9 cellular contexts compared by ENCODE assay signal in the genomic region with DNA sequence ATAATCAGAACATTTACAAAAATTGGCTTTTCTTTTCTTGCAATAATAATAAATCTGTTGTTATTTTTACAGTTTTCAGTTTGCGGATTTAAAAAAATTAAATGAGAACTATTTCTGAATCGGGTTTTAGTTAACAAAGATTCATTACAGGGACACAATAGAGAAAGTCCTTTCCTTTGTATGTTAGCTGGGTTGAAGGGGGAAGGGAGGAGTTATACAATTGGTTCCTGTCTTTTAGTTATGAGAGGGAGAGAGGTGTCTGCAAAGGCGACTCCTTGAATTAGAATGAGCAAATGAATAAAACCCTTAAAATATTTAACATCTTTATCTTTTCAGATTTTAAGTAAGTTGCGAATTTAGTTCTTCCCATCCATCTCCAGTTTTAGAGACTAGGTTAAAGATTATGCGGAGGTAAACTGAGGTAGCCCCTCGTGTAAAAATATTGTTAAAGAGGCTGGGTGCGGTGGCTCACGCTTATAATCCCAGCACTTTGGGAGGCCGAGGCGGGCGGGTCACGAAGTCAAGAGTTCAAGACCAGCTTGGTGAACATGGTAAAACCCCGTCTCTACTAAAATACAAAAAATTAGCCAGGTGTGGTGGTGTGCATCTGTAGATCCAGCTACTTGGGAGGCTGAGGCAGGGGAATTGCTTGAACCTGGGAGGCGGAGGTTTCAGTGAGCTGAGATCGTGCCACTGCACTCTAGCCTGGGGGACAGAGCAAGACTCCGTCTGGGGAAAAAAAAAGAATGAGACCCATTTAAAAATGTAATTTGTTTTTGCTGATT. TPM values are rescaled to one million over a fixed set of nuclear protein-coding genes. Genes with fewer than 3 reads are reported as not detected.
DNase-seq lines count a peak whose midpoint lies in the region; ATAC-seq and TF ChIP-seq lines count a peak whose summit lies in the region.
"Had no signal": no experiment of that assay in that cellular context is flagged by ENCODE, and none has a peak within 500 bp of the region (broad histone marks: within the 10 kb centered on the region; RNA-seq: fewer than 3 reads in every experiment).

No MANE protein-coding gene starts in this region.

- WGBS in SK-N-SH (ENCODE audit: low lambda C conversion rate) = 84% methylated on average over 16 of the region's 16 CpGs
- WGBS in hepatocyte (ENCODE audit: low lambda C conversion rate, missing lambda C conversion rate) = 75% methylated on average over 16 of the region's 16 CpGs

- H3K4me1 Mint-ChIP-seq in stimulated activated naive B cell treated with anti-CD40 and anti-IgM and Interleukin-4, amounts not matched to agents 10 μg/mL and 1 μg/mL and 100 μg/mL, for 72 hours = peaks cover 14 to 41% of the 10 kb centered on the region in 2 donors

- H3K9me2 ChIP-seq in SK-N-SH = no peaks in the 10 kb centered on the region
- H3K9me2 ChIP-seq in hepatocyte (replicated peaks; ENCODE audit: insufficient read depth) = no peaks in the 10 kb centered on the region

- H2AFZ ChIP-seq in SK-N-SH (ENCODE audit: low read depth) (no peak overlapping the region), hepatocyte (no peak overlapping the region)

- CTCF ChIA-PET in SK-N-SH (lab: Yijun Ruan, JAX) = interaction anchor here (0.8 to 1.8 kb wide), 3 partner anchors 60 to 91 kb away, joined by 3 to 4 read pairs (median 3); no protein-coding TSS in a partner anchor

- H3K36me3 Mint-ChIP-seq in stimulated activated naive B cell treated with anti-CD40 and anti-IgM and Interleukin-4, amounts not matched to agents 10 μg/mL and 1 μg/mL and 100 μg/mL, for 72 hours = peaks cover 9 to 15% of the 10 kb centered on the region in 2 donors

- ATAC-seq in SK-N-SH treated with all-trans-retinoic acid at 6 μM for 48 hours (no peak), GM18519 (IDR thresholded peaks at IDR 0.05; ENCODE audit: low FRiP score, unreplicated experiment) (no peak)
- no peak for ATAC-seq in stimulated activated naive B cell treated with anti-CD40 and anti-IgM and Interleukin-4, amounts not matched to agents 10 μg/mL and 1 μg/mL and 100 μg/mL, for 72 hours (replicated peaks)

- peak overlapping the region; percentile 91 for H3K4me2 ChIP-seq in SK-N-SH
- H3K4me2 ChIP-seq in hepatocyte = peak overlapping the region; percentile 86

- no peaks in the 10 kb centered on the region for H3K9me3 Mint-ChIP-seq in stimulated activated naive B cell treated with anti-CD40 and anti-IgM and Interleukin-4, amounts not matched to agents 10 μg/mL and 1 μg/mL and 100 μg/mL, for 72 hours

- peak overlapping the region; percentile 83; the same call in 1 of the 2 replicates for H3K9ac ChIP-seq in SK-N-SH
- H3K9ac ChIP-seq in SK-N-MC (ENCODE audit: insufficient read length) = peak overlapping the region; percentile 86

- no peak for TF ChIP-seq EP300 in SK-N-SH (IDR thresholded peaks at IDR 0.05; ENCODE audit: borderline replicate concordance in 1 of 2, low read depth in 1 of 2, low read length in 1 of 2)

- peak overlapping the region; percentile 98 for H3K27ac ChIP-seq in SK-N-SH (ENCODE audit: low read depth in 2 of 2, low read length in 1 of 2)
- peak overlapping the region; percentile 95 for H3K27ac ChIP-seq in SK-N-MC
- H3K27ac ChIP-seq in hepatocyte = peak overlapping the region; percentile 98

- no peaks in the 10 kb centered on the region for H3K27me3 Mint-ChIP-seq in stimulated activated naive B cell treated with anti-CD40 and anti-IgM and Interleukin-4, amounts not matched to agents 10 μg/mL and 1 μg/mL and 100 μg/mL, for 72 hours

- POLR2A ChIA-PET in SK-N-SH (lab: Yijun Ruan, JAX) = no interaction called here

- TF ChIP-seq CTCF in SK-N-SH (IDR thresholded peaks at IDR 0.05) (no peak), hepatocyte (IDR thresholded peaks at IDR 0.05; ENCODE audit: poor library complexity) (no peak)

- H3F3A ChIP-seq in SK-N-SH (replicated peaks; ENCODE audit: insufficient read depth) = peaks cover 35% of the 10 kb centered on the region

- H3K36me3 ChIP-seq in SK-N-SH (replicated peaks in 1 of 2; ENCODE audit: control insufficient read depth in 1 of 2, insufficient read depth in 2 of 2, low read length in 1 of 2) = no peaks in the 10 kb centered on the region
- no peaks in the 10 kb centered on the region for H3K36me3 ChIP-seq in SK-N-MC (ENCODE audit: insufficient read depth, low read length)
- H3K36me3 ChIP-seq in hepatocyte (replicated peaks; ENCODE audit: insufficient read depth, low read depth) = no peaks in the 10 kb centered on the region

- H3K4me3 Mint-ChIP-seq in stimulated activated naive B cell treated with anti-CD40 and anti-IgM and Interleukin-4, amounts not matched to agents 10 μg/mL and 1 μg/mL and 100 μg/mL, for 72 hours = peak overlapping the region; percentile 22 to 27

- H3K9me3 ChIP-seq in SK-N-SH = no peaks in the 10 kb centered on the region
- no peaks in the 10 kb centered on the region for H3K9me3 ChIP-seq in SK-N-MC (ENCODE audit: low read depth, low read length)
- no peaks in the 10 kb centered on the region for H3K9me3 ChIP-seq in hepatocyte (ENCODE audit: low read depth)

- peak overlapping the region in 1 of 2 experiments; percentile 35; a peak in 1 of 4 replicates for H3K4me3 ChIP-seq in SK-N-SH (ENCODE audit: low read depth in 2 of 2, low read length in 1 of 2)
- peak overlapping the region; percentile 60 for H3K4me3 ChIP-seq in SK-N-MC
- H3K4me3 ChIP-seq in hepatocyte = peak overlapping the region; percentile 92

- peak overlapping the region; percentile 67 for H3K27ac Mint-ChIP-seq in stimulated activated naive B cell treated with anti-CD40 and anti-IgM and Interleukin-4, amounts not matched to agents 10 μg/mL and 1 μg/mL and 100 μg/mL, for 72 hours

- H3K27me3 ChIP-seq in SK-N-SH (ENCODE audit: insufficient read depth) (no peaks in the 10 kb centered on the region), hepatocyte (no peaks in the 10 kb centered on the region)

- DNase-seq in SK-N-SH (no peak), SK-N-MC (ENCODE audit: low read depth, low spot score) (no peak), hepatocyte (ENCODE audit: low spot score) (no peak), COR-L47 (lab: John Stamatoyannopoulos, UW) (no peak), NCI-H524 (lab: John Stamatoyannopoulos, UW) (no peak)
- no peak for DNase-seq in stimulated activated naive B cell treated with anti-CD40 and anti-IgM and Interleukin-4, amounts not matched to agents 10 μg/mL and 1 μg/mL and 100 μg/mL, for 72 hours
- DNase-seq: activated CD8-positive, alpha-beta memory T cell treated with anti-CD3 and anti-CD28 coated beads, Interleukin-2, amount 50 U/mL, for 48 hours had no signal

- peaks cover 7 to 22% of the 10 kb centered on the region in 2 experiments; a peak in 3 of 4 replicates for H3K4me1 ChIP-seq in SK-N-SH (ENCODE audit: control insufficient read depth in 1 of 2, insufficient read depth in 2 of 2, low read depth in 1 of 2, low read length in 1 of 2)
- peaks cover 31% of the 10 kb centered on the region for H3K4me1 ChIP-seq in hepatocyte (ENCODE audit: insufficient read depth)

- peaks cover 19% of the 10 kb centered on the region; the same call in 1 of the 2 replicates for H4K20me1 ChIP-seq in SK-N-SH (ENCODE audit: insufficient read depth)
- H4K20me1 ChIP-seq in hepatocyte (ENCODE audit: insufficient read depth, poor library complexity, severe bottlenecking) = peaks cover 23% of the 10 kb centered on the region

- TF ChIP-seq RAD21 in SK-N-SH (IDR thresholded peaks at IDR 0.05; ENCODE audit: low read length) = no peak

- H3K79me2 ChIP-seq in SK-N-SH (ENCODE audit: insufficient read depth) = peaks cover 96% of the 10 kb centered on the region
- peaks cover 86% of the 10 kb centered on the region for H3K79me2 ChIP-seq in hepatocyte

TF ChIP-seq in SK-N-SH, 30 proteins besides CTCF, POLR2A, EP300 and RAD21 (continues in another document):
- TF ChIP-seq TAF1 (IDR thresholded peaks at IDR 0.05; ENCODE audit: borderline replicate concordance, low read depth, low read length) (no peak), EZH2phosphoT487 (IDR thresholded peaks at IDR 0.05; ENCODE audit: borderline replicate concordance, low read depth) (no peak), ELF1 (IDR thresholded peaks at IDR 0.05) (no peak)
- TF ChIP-seq, protein P1, sequence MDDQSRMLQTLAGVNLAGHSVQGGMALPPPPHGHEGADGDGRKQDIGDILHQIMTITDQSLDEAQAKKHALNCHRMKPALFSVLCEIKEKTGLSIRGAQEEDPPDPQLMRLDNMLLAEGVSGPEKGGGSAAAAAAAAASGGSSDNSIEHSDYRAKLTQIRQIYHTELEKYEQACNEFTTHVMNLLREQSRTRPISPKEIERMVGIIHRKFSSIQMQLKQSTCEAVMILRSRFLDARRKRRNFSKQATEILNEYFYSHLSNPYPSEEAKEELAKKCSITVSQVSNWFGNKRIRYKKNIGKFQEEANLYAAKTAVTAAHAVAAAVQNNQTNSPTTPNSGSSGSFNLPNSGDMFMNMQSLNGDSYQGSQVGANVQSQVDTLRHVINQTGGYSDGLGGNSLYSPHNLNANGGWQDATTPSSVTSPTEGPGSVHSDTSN (IDR thresholded peaks at IDR 0.05) = no peak

TF ChIP-seq in SK-N-SH treated with all-trans-retinoic acid at 6 μM for 48 hours, 23 proteins besides CTCF, POLR2A, EP300 and RAD21 (continues in another document):
- no peak for TF ChIP-seq OSR1 (CRISPR knock-in tag; IDR thresholded peaks at IDR 0.05)
- TF ChIP-seq, protein P2, sequence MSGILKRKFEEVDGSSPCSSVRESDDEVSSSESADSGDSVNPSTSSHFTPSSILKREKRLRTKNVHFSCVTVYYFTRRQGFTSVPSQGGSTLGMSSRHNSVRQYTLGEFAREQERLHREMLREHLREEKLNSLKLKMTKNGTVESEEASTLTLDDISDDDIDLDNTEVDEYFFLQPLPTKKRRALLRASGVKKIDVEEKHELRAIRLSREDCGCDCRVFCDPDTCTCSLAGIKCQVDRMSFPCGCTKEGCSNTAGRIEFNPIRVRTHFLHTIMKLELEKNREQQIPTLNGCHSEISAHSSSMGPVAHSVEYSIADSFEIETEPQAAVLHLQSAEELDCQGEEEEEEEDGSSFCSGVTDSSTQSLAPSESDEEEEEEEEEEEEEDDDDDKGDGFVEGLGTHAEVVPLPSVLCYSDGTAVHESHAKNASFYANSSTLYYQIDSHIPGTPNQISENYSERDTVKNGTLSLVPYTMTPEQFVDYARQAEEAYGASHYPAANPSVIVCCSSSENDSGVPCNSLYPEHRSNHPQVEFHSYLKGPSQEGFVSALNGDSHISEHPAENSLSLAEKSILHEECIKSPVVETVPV (CRISPR knock-in tag; IDR thresholded peaks at IDR 0.05) = no peak

RNA-seq across cellular contexts. Expression of a gene that starts 3.9 kb away (rescaled TPM):
- 3.2 and 6.1 TPM in 2 replicates for polyA plus RNA-seq in SK-N-SH (2012; rRNA removed)
- 2.9 and 4.3 TPM in 2 replicates for polyA plus RNA-seq in SK-N-SH (2012; cell fraction: cytosol; rRNA removed)
- 24.6 and 35.8 TPM in 2 replicates for polyA plus RNA-seq in SK-N-SH (2012; cell fraction: nucleus; rRNA removed)
- 23.7 and 25.9 TPM in 2 replicates for total RNA-seq in hepatocyte
- polyA plus RNA-seq in hepatocyte = 22.7 and 24.3 TPM in 2 replicates

RNA-seq across cellular contexts. Expression of a gene that starts 44.0 kb away (rescaled TPM):
- polyA plus RNA-seq in SK-N-SH (2012; rRNA removed) (2.8 and 4.1 TPM in 2 replicates), hepatocyte (1.0 and 1.8 TPM in 2 replicates)
- polyA plus RNA-seq in SK-N-SH (2012; cell fraction: cytosol; rRNA removed) = 4.1 and 9.7 TPM in 2 replicates
- polyA plus RNA-seq in SK-N-SH (2012; cell fraction: nucleus; rRNA removed) = 1.8 and 2.6 TPM in 2 replicates
- total RNA-seq in hepatocyte = 2.0 and 2.6 TPM in 2 replicates
